ENCODE assay signal across 1 cellular context in genomic region chr11:3834349-3835099, GRCh38.
TF ChIP-seq lines count a peak whose summit lies in the region.

No MANE protein-coding gene starts in this region.

TF ChIP-seq in H1, 55 proteins besides CTCF, POLR2A, EP300 and RAD21:
- TF ChIP-seq POU5F1 (IDR thresholded peaks at IDR 0.05; ENCODE audit: low read depth, low read length) (no peak), EZH2 (IDR thresholded peaks at IDR 0.05; ENCODE audit: low read depth, low read length, severe bottlenecking) (no peak), CHD2 (IDR thresholded peaks at IDR 0.05; ENCODE audit: low read length) (no peak), HDAC6 (IDR thresholded peaks at IDR 0.05; ENCODE audit: low read depth, low read length) (no peak), ATF2 (IDR thresholded peaks at IDR 0.05; ENCODE audit: low read length) (no peak), SP1 (IDR thresholded peaks at IDR 0.05; ENCODE audit: low read depth, low read length) (no peak), NANOG (IDR thresholded peaks at IDR 0.05; ENCODE audit: insufficient read depth, low read depth, low read length, poor library complexity, severe bottlenecking) (no peak), PHF8 (conservative IDR thresholded peaks at IDR 0.05; ENCODE audit: low read depth, low read length) (no peak), CBX5 (IDR thresholded peaks at IDR 0.05; ENCODE audit: low read depth, low read length) (no peak), USF2 (IDR thresholded peaks at IDR 0.05; ENCODE audit: low read length) (no peak), RXRA (IDR thresholded peaks at IDR 0.05; ENCODE audit: insufficient read depth, low read depth, low read length) (no peak), SIX5 (IDR thresholded peaks at IDR 0.05; ENCODE audit: low read depth, low read length) (no peak), ATF3 (IDR thresholded peaks at IDR 0.05; ENCODE audit: insufficient read depth, low read depth, low read length) (no peak), YY1 (IDR thresholded peaks at IDR 0.05; ENCODE audit: low read depth, low read length) (no peak), KDM5A (IDR thresholded peaks at IDR 0.05; ENCODE audit: low read length) (no peak)
